ENCODE assay signal across 8 cellular contexts in the genomic region with DNA sequence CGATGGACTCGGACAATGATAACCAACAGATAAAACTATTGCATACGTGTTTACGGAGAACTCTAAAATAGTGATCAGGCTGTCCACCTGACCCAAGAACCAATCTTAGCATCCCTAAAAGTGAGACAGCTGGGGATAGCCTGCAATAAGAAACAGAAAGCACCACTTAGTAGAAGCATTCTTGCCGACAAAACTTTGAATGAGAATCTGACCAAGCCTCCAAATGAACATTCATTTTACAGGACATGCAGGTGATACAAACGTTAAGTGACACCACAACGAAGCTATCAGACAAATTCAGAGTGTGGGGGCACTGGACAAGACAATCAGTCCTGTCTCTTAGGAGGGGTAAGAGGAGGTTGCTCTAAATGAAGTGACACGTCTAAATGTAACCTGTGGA. TPM values are rescaled to one million over a fixed set of nuclear protein-coding genes. Genes with fewer than 3 reads are reported as not detected.
DNase-seq lines count a peak whose midpoint lies in the region; ATAC-seq and TF ChIP-seq lines count a peak whose summit lies in the region.

No MANE protein-coding gene starts in this region.

- H3K27me3 ChIP-seq in HCT116 (ENCODE audit: insufficient read depth, low read length) (no peaks in the 10 kb centered on the region), skeletal muscle tissue (ENCODE audit: control insufficient read depth in 3 of 3, insufficient read depth in 3 of 3, low read length in 3 of 3) (no peaks in the 10 kb centered on the region)

- H3K79me2 ChIP-seq in HCT116 (ENCODE audit: insufficient read depth, low read length): peaks cover 61% of the 10 kb centered on the region

- H3K9ac ChIP-seq in HCT116 (ENCODE audit: low read length): peak overlapping the region; percentile 92
- peak overlapping the region; percentile 89 to 97 (median 94) for H3K9ac ChIP-seq in skeletal muscle tissue (ENCODE audit: low read depth in 1 of 3, low read length in 3 of 3)

- POLR2A ChIA-PET in HCT116 (lab: Charles Lee) (no interaction called here), GM10248 (lab: Yijun Ruan, JAX) (no interaction called here)

- H3K36me3 ChIP-seq in HCT116 (ENCODE audit: control insufficient read depth in 1 of 2, insufficient read depth in 2 of 2, low read length in 2 of 2): peaks cover 9 to 23% of the 10 kb centered on the region in 2 experiments; a peak in 3 of 4 replicates
- H3K36me3 ChIP-seq in skeletal muscle tissue (ENCODE audit: control insufficient read depth in 3 of 3, insufficient read depth in 3 of 3, low read length in 3 of 3): peaks cover 0 to 2% (median 0%) of the 10 kb centered on the region in 3 donors

- peak overlapping the region; percentile 88 for H3K4me2 ChIP-seq in HCT116 (ENCODE audit: low read length)

- RAD21 ChIA-PET in HCT116 (lab: Charles Lee; ENCODE audit: low non-redundant PET in 1 of 2, low total read pairs in 2 of 2, uncharacterized antibody in 2 of 2, unreplicated experiment in 2 of 2): no interaction called here

- H4K20me1 ChIP-seq in HCT116 (ENCODE audit: insufficient read depth): peaks cover 3% of the 10 kb centered on the region; the same call in 1 of the 2 replicates

- no peak for TF ChIP-seq RAD21 in HCT116 (IDR thresholded peaks at IDR 0.05; ENCODE audit: low read depth)

- no peak overlapping the region for H2AFZ ChIP-seq in HCT116 (ENCODE audit: low read depth, low read length, poor library complexity, severe bottlenecking)

- DNase-seq in HCT116 (ENCODE audit: low read depth, low spot score): no peak
- DNase-seq in SW480 (ENCODE audit: low spot score): peak; percentile 14
- no peak for DNase-seq in fibroblast of pulmonary artery (ENCODE audit: low read depth)
- DNase-seq in NCI-H1417 treated with DMSO at 0.1 percent for 48 hours (lab: John Stamatoyannopoulos, UW): no peak
- no peak for DNase-seq in occipital lobe (lab: John Stamatoyannopoulos, UW)
- DNase-seq in GM10248 (ENCODE audit: extremely low spot score): no peak
- DNase-seq in NCI-H1048 (lab: John Stamatoyannopoulos, UW): no peak

- H3K27ac ChIP-seq in HCT116 (ENCODE audit: low read depth, low read length) (no peak overlapping the region), skeletal muscle tissue (ENCODE audit: low read depth, low read length) (peak overlapping the region; percentile 93)

- no peaks in the 10 kb centered on the region for H3K9me3 ChIP-seq in HCT116 (ENCODE audit: control insufficient read depth in 1 of 2, insufficient read depth in 1 of 2, low read depth in 1 of 2, low read length in 2 of 2)
- no peaks in the 10 kb centered on the region for H3K9me3 ChIP-seq in skeletal muscle tissue (ENCODE audit: control insufficient read depth in 3 of 3, low read length in 3 of 3)

- no peak for ATAC-seq in HCT116

- H3K4me1 ChIP-seq in HCT116 (ENCODE audit: control insufficient read depth in 1 of 2, insufficient read depth in 2 of 2, low read length in 2 of 2) (peaks cover 4 to 15% of the 10 kb centered on the region in 2 experiments; a peak in 3 of 4 replicates), skeletal muscle tissue (ENCODE audit: control insufficient read depth in 3 of 3, insufficient read depth in 3 of 3, low read length in 3 of 3) (peaks cover 7 to 14% (median 7%) of the 10 kb centered on the region in 3 donors)

- no peaks in the 10 kb centered on the region for H3K9me2 ChIP-seq in HCT116 (ENCODE audit: insufficient read depth)

- CTCF ChIA-PET in HCT116 (lab: Charles Lee) (no interaction called here), GM10248 (lab: Yijun Ruan, JAX) (no interaction called here)

- TF ChIP-seq CTCF in HCT116 (IDR thresholded peaks at IDR 0.05 in 2 of 3, conservative IDR thresholded peaks at IDR 0.05 in 1 of 3; ENCODE audit: borderline replicate concordance in 1 of 3, insufficient read depth in 1 of 3, low read depth in 2 of 3, low read length in 2 of 3) (no peak), fibroblast of pulmonary artery (IDR thresholded peaks at IDR 0.05; ENCODE audit: low read length, missing control alignments) (no peak), GM10248 (IDR thresholded peaks at IDR 0.05; ENCODE audit: control extremely low read depth, extremely low read depth, low read depth, missing control alignments) (no peak)

- H3K4me3 ChIP-seq in HCT116 (replicated peaks in 1 of 2; ENCODE audit: low read depth in 1 of 2, low read length in 2 of 2) (peak overlapping the region; percentile 80 to 86), fibroblast of pulmonary artery (replicated peaks; ENCODE audit: low read depth, low read length) (peak overlapping the region; percentile 76), skeletal muscle tissue (ENCODE audit: low read length in 3 of 3) (peak overlapping the region; percentile 3 to 89 (median 88))

- BruUV-seq in HCT116 (replicated peaks; lab: Mats Ljungman, UMichigan): no TSS peak

- intact Hi-C loops in HCT116 (cut with micrococcal nuclease): loop anchor here (2.0 to 10.0 kb wide), 3 partner anchors 199 to 453 kb away; a partner anchor contains a TSS

- no peak for TF ChIP-seq POLR2A in HCT116 (IDR thresholded peaks at IDR 0.05; ENCODE audit: borderline replicate concordance, extremely low read depth, insufficient read depth, insufficient read length)

TF ChIP-seq in HCT116, 20 proteins besides CTCF, POLR2A, EP300 and RAD21:
- no peak for TF ChIP-seq ZFX (IDR thresholded peaks at IDR 0.05)
- no peak for TF ChIP-seq TCF7L2 (IDR thresholded peaks at IDR 0.05; ENCODE audit: borderline replicate concordance, extremely low read depth, insufficient read depth, insufficient read length)
- no peak for TF ChIP-seq SP1 (IDR thresholded peaks at IDR 0.05; ENCODE audit: low read depth)
- no peak for TF ChIP-seq POLR2AphosphoS5 (IDR thresholded peaks at IDR 0.05; ENCODE audit: low read depth, low read length)
- no peak for TF ChIP-seq EZH2 (IDR thresholded peaks at IDR 0.05)
- no peak for TF ChIP-seq ELF1 (IDR thresholded peaks at IDR 0.05; ENCODE audit: borderline replicate concordance, low read depth)
- no peak for TF ChIP-seq ZNF274 (IDR thresholded peaks at IDR 0.05; ENCODE audit: low read depth, low read length)
- TF ChIP-seq JUND (IDR thresholded peaks at IDR 0.05): no peak
- TF ChIP-seq, protein P1, sequence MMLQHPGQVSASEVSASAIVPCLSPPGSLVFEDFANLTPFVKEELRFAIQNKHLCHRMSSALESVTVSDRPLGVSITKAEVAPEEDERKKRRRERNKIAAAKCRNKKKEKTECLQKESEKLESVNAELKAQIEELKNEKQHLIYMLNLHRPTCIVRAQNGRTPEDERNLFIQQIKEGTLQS (IDR thresholded peaks at IDR 0.05): no peak
- TF ChIP-seq FOSL1 (IDR thresholded peaks at IDR 0.05; ENCODE audit: low read depth): no peak
- TF ChIP-seq, protein P2, sequence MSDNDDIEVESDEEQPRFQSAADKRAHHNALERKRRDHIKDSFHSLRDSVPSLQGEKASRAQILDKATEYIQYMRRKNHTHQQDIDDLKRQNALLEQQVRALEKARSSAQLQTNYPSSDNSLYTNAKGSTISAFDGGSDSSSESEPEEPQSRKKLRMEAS (IDR thresholded peaks at IDR 0.05): no peak
- no peak for TF ChIP-seq YY1 (IDR thresholded peaks at IDR 0.05; ENCODE audit: extremely low read depth, insufficient replicate concordance, low read depth, low read length)
- TF ChIP-seq CEBPB (IDR thresholded peaks at IDR 0.05; ENCODE audit: low read depth): no peak
- TF ChIP-seq, protein P3, sequence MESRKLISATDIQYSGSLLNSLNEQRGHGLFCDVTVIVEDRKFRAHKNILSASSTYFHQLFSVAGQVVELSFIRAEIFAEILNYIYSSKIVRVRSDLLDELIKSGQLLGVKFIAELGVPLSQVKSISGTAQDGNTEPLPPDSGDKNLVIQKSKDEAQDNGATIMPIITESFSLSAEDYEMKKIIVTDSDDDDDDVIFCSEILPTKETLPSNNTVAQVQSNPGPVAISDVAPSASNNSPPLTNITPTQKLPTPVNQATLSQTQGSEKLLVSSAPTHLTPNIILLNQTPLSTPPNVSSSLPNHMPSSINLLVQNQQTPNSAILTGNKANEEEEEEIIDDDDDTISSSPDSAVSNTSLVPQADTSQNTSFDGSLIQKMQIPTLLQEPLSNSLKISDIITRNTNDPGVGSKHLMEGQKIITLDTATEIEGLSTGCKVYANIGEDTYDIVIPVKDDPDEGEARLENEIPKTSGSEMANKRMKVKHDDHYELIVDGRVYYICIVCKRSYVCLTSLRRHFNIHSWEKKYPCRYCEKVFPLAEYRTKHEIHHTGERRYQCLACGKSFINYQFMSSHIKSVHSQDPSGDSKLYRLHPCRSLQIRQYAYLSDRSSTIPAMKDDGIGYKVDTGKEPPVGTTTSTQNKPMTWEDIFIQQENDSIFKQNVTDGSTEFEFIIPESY (IDR thresholded peaks at IDR 0.05; ENCODE audit: extremely low read depth, insufficient replicate concordance, low read length): no peak
- TF ChIP-seq CBX3 (IDR thresholded peaks at IDR 0.05; ENCODE audit: low read depth): no peak
- no peak for TF ChIP-seq SRF (IDR thresholded peaks at IDR 0.05; ENCODE audit: low read depth)

RNA-seq across cellular contexts. Expression of a gene that starts 1.2 kb away (rescaled TPM):
- total RNA-seq in HCT116 (2021; ENCODE audit: unreplicated experiment): 83.7 TPM
- 25.3 and 43.6 TPM in 2 replicates for polyA plus RNA-seq in HCT116 (2012)
- 39.1 TPM for total RNA-seq in skeletal muscle tissue
- total RNA-seq in occipital lobe: 23.7 TPM
